Comparison of ENCODE assay signal across 8 cellular contexts in genomic region chr9:94656190-94656589, GRCh38. TPM values are rescaled to one million over a fixed set of nuclear protein-coding genes. Genes with fewer than 3 reads are reported as not detected.
DNase-seq lines count a peak whose midpoint lies in the region; ATAC-seq, FAIRE-seq and TF ChIP-seq lines count a peak whose summit lies in the region.

No MANE protein-coding gene starts in this region.

- H3K4me3 Mint-ChIP-seq in activated T-cell treated with anti-CD3 and anti-CD28 coated beads, Interleukin-2, amount 50 U/mL, for 4 hours = peak overlapping the region; percentile 78

- H3K9ac ChIP-seq in HepG2 (ENCODE audit: insufficient read depth, low read depth, low read length) = no peak overlapping the region

- TF ChIP-seq EP300 in HepG2 (IDR thresholded peaks at IDR 0.05; ENCODE audit: low read depth in 2 of 2, low read length in 2 of 2) (no peak), HepG2 (CRISPR knock-in tag; IDR thresholded peaks at IDR 0.05; ENCODE audit: borderline replicate concordance) (no peak)

- no peaks in the 10 kb centered on the region for H3K79me2 ChIP-seq in HepG2 (ENCODE audit: insufficient read depth, low read length)

- 62% methylated on average over 6 of the region's 6 CpGs for WGBS in HepG2 (ENCODE audit: low lambda C conversion rate)

- no TSS peak for BruUV-seq in HepG2 (replicated peaks; lab: Mats Ljungman, UMichigan)

- H3K27me3 ChIP-seq in HepG2 (ENCODE audit: control insufficient read depth in 1 of 2, insufficient read depth in 2 of 2, low read length in 2 of 2) (peaks cover 3 to 23% of the 10 kb centered on the region in 2 experiments; a peak in 3 of 5 replicates), upper lobe of right lung (no peaks in the 10 kb centered on the region)

- intact Hi-C loops in HepG2 (cut with micrococcal nuclease; ENCODE audit: unreplicated experiment) = no loop called here
- intact Hi-C loops in upper lobe of right lung (cut with DNase I) = no loop called here

- CTCF ChIA-PET in HepG2 (lab: Yijun Ruan, JAX; ENCODE audit: low intra/inter-chr PET ratio, low total read pairs) = no interaction called here

- ATAC-seq in GM19468 (IDR thresholded peaks at IDR 0.05; ENCODE audit: extremely low read depth, unreplicated experiment) (peak; percentile 98), HG03565 (IDR thresholded peaks at IDR 0.05; ENCODE audit: unreplicated experiment) (peak; percentile 97), HepG2 (peak; percentile 24; the same call in 1 of the 3 replicates), upper lobe of right lung (peak; percentile 80)
- ATAC-seq in activated T-cell treated with anti-CD3 and anti-CD28 coated beads, Interleukin-2, amount 50 U/mL, for 4 hours = peak; percentile 97 to 99

- POLR2A ChIA-PET in HepG2 (lab: Yijun Ruan, JAX) = no interaction called here

- H3K27me3 Mint-ChIP-seq in activated T-cell treated with anti-CD3 and anti-CD28 coated beads, Interleukin-2, amount 50 U/mL, for 4 hours (ENCODE audit: low read depth) = peaks cover 6% of the 10 kb centered on the region

- no peak overlapping the region for H3K4me2 ChIP-seq in HepG2 (ENCODE audit: low read depth, low read length)

- in situ Hi-C loops in HepG2 (cut with HindIII; ENCODE audit: extremely low pct_ligation_motif_present, low pct_unique_long_range_greater_than_20kb) = no loop called here

- H3K9me3 Mint-ChIP-seq in activated T-cell treated with anti-CD3 and anti-CD28 coated beads, Interleukin-2, amount 50 U/mL, for 4 hours = no peaks in the 10 kb centered on the region

- H3K27ac ChIP-seq in HepG2 (ENCODE audit: extremely low read length, insufficient read depth, low read length) (no peak overlapping the region), upper lobe of right lung (peak overlapping the region; percentile 58)

- H2AFZ ChIP-seq in HepG2 (ENCODE audit: low read length) = no peak overlapping the region

- TF ChIP-seq POLR2A in HepG2 (IDR thresholded peaks at IDR 0.05; ENCODE audit: insufficient read depth in 1 of 2, low read depth in 2 of 2, low read length in 2 of 2) = no peak

- no peaks in the 10 kb centered on the region for H4K20me1 ChIP-seq in HepG2 (ENCODE audit: insufficient read depth, low read length)

- no peak overlapping the region for H3K4me3 ChIP-seq in HepG2 (replicated peaks in 1 of 3; ENCODE audit: insufficient read depth in 1 of 3, low read depth in 2 of 3, low read length in 3 of 3)
- H3K4me3 ChIP-seq in upper lobe of right lung = peak overlapping the region; percentile 27

- no peak for FAIRE-seq in HepG2 (lab: Jason Lieb, UNC)

- H3K36me3 ChIP-seq in HepG2 (replicated peaks in 1 of 2; ENCODE audit: control insufficient read depth in 1 of 2, insufficient read depth in 2 of 2, low read length in 2 of 2) (no peaks in the 10 kb centered on the region), upper lobe of right lung (no peaks in the 10 kb centered on the region)

- H3K9me3 ChIP-seq in HepG2 (ENCODE audit: low read length) (no peaks in the 10 kb centered on the region), upper lobe of right lung (no peaks in the 10 kb centered on the region)

- H3K4me1 Mint-ChIP-seq in activated T-cell treated with anti-CD3 and anti-CD28 coated beads, Interleukin-2, amount 50 U/mL, for 4 hours (ENCODE audit: low read depth) = peaks cover 15% of the 10 kb centered on the region

- H3K36me3 Mint-ChIP-seq in activated T-cell treated with anti-CD3 and anti-CD28 coated beads, Interleukin-2, amount 50 U/mL, for 4 hours (ENCODE audit: insufficient read depth) = no peaks in the 10 kb centered on the region

- no peaks in the 10 kb centered on the region for H3K4me1 ChIP-seq in HepG2 (ENCODE audit: insufficient read depth, low read length)
- peaks cover 4% of the 10 kb centered on the region for H3K4me1 ChIP-seq in upper lobe of right lung

- DNase-seq in GF-D8 (lab: John Stamatoyannopoulos, UW) = peak; percentile 68
- no peak for DNase-seq in activated T-cell treated with anti-CD3 and anti-CD28 coated beads, Interleukin-2, amount 50 U/mL, for 4 hours
- DNase-seq in HepG2 (ENCODE audit: low spot score) = no peak
- DNase-seq in upper lobe of right lung = no peak
- no peak for DNase-seq in H4 (ENCODE audit: low spot score)
- DNase-seq in NCI-H1105 (lab: John Stamatoyannopoulos, UW) = no peak

- TF ChIP-seq CTCF in HepG2 (CRISPR knock-in tag; IDR thresholded peaks at IDR 0.05) (no peak), upper lobe of right lung (IDR thresholded peaks at IDR 0.05) (no peak)

- no peak for TF ChIP-seq RAD21 in HepG2 (CRISPR knock-in tag; IDR thresholded peaks at IDR 0.05)

TF ChIP-seq in HepG2, 621 proteins besides CTCF, POLR2A, EP300 and RAD21:
- TF ChIP-seq POLR2G (IDR thresholded peaks at IDR 0.05; ENCODE audit: low read depth, low read length) = no peak

RNA-seq across cellular contexts. Expression of gene FBP1, which starts 16.9 kb away (rescaled TPM):
- under 1 TPM; 0.47 to 0.51 (median 0.49) TPM for total RNA-seq in activated T-cell treated with anti-CD3 and anti-CD28 coated beads, Interleukin-2, amount 50 U/mL, for 4 hours
- 0.28 and 0.29 TPM in 2 replicates for total RNA-seq in HepG2 (2016; rRNA removed; fragmentation: Illumina TruSeq; extraction: Trizol)
- total RNA-seq in HepG2 (2016; cell fraction: cytosol; rRNA removed; fragmentation: Illumina TruSeq; extraction: Trizol; ENCODE audit: low read depth) = not detected in 2 replicates
- total RNA-seq in HepG2 (2016; cell fraction: insoluble cytoplasmic fraction; rRNA removed; fragmentation: Illumina TruSeq; extraction: Trizol) = not detected in 2 replicates
- 0.12 and 0.17 TPM in 2 replicates for total RNA-seq in HepG2 (2016; cell fraction: membrane; rRNA removed; fragmentation: Illumina TruSeq; extraction: Trizol)
- total RNA-seq in HepG2 (2016; cell fraction: nucleus; rRNA removed; fragmentation: Illumina TruSeq; extraction: Trizol) = not detected in 2 replicates
- polyA plus RNA-seq in HepG2 (2011; rRNA removed) = 0.22 and 0.53 TPM in 2 replicates
- 0.17 and 0.32 TPM in 2 replicates for polyA plus RNA-seq in HepG2 (2011; cell fraction: cytosol; rRNA removed)
- polyA plus RNA-seq in HepG2 (2011; cell fraction: nucleus; rRNA removed) = 0.14 TPM in 2 replicates
- polyA plus RNA-seq in HepG2 (2012) = 0.83 and 1.6 TPM in 2 replicates
- polyA plus RNA-seq in HepG2 (2016; cell fraction: cytosol; fragmentation: Illumina TruSeq; extraction: Trizol; ENCODE audit: low read depth) = 0.16 and 0.26 TPM in 2 replicates
- polyA plus RNA-seq in HepG2 (2016; cell fraction: insoluble cytoplasmic fraction; fragmentation: Illumina TruSeq; extraction: Trizol; ENCODE audit: low read depth) = 0.24 TPM in 1 of 2 replicates, not detected in the other
- polyA plus RNA-seq in HepG2 (2016; cell fraction: membrane; fragmentation: Illumina TruSeq; extraction: Trizol; ENCODE audit: low read depth) = 0.18 and 0.47 TPM in 2 replicates
- polyA plus RNA-seq in HepG2 (2016; cell fraction: nucleus; fragmentation: Illumina TruSeq; extraction: Trizol; ENCODE audit: insufficient read depth, low read depth) = not detected in 2 replicates
- polyA minus RNA-seq in HepG2 (2011; rRNA and poly(A)+ RNA removed; ENCODE audit: low replicate concordance) = 0.23 TPM in 1 of 2 replicates, not detected in the other
- not detected in 2 replicates for polyA minus RNA-seq in HepG2 (2011; cell fraction: cytosol; rRNA and poly(A)+ RNA removed)
- not detected in 2 replicates for polyA minus RNA-seq in HepG2 (2011; cell fraction: nucleus; rRNA and poly(A)+ RNA removed)
- total RNA-seq in upper lobe of right lung = 357 TPM
- not detected in 2 replicates for total RNA-seq in H4 (2014; rRNA removed; shearing (Covaris generic))

Comparison
In these comparisons a context has a peak if more than half of its experiments do, and no peak if none do; other contexts are left out.
1. ATAC-seq: peak in every context shown above with its lines; median percentile 98 in GM19468; 98 in activated T-cell treated with anti-CD3 and anti-CD28 coated beads, Interleukin-2, amount 50 U/mL, for 4 hours; 97 in HG03565; 80 in upper lobe of right lung; 24 in HepG2.
2. RNA of gene FBP1, which starts 16.9 kb away (total RNA-seq): 357 TPM in upper lobe of right lung (single experiment); 0.47 to 0.51 TPM in activated T-cell treated with anti-CD3 and anti-CD28 coated beads, Interleukin-2, amount 50 U/mL, for 4 hours, 0.12 to 0.29 TPM in HepG2 and not detected in H4; every median in the first group is over 100 times any median in the second.